ENCODE assay signal across 19 cellular contexts in the genomic region with DNA sequence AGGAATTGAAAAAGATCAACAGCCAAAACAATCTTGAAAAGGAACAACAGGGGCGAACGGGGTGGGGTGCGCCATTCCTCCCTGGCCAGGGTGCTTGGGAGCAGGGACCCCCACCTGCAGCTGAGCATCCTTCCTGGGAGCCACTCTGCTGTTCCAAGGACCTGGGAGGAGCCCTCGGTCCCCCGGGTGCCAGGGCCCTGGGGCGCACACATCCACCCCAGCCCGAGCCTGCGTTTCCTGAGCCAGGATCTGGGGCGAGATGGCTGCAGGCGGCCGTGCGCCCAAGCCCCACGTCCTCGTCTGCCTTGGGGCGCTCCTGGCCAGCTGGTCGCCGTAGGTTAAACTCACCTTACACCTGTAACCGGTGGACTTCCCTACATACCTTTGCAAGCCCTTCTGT.
"Had no signal": no experiment of that assay in that cellular context is flagged by ENCODE, and none has a peak within 500 bp of the region (broad histone marks: within the 10 kb centered on the region; RNA-seq: fewer than 3 reads in every experiment).

No MANE protein-coding gene starts in this region.

- H3K4me3 ChIP-seq: MG63 had no signal

- H3K27me3 ChIP-seq: MG63 had no signal

- DNase-seq: Karpas-422, KG1, MG63, NCI-H1092, NCI-H1105 treated with DMSO at 0.1 percent for 48 hours, NCI-H1417 treated with DMSO at 0.1 percent for 48 hours, NCI-H146, NCI-H1694 treated with DMSO at 0.1 percent for 48 hours, NCI-H1930, NCI-H2081, NCI-H2107, NCI-H2227 treated with DMSO at 0.1 percent for 48 hours, NCI-H524 treated with DMSO at 0.1 percent for 48 hours, NCI-H69, NCI-H774, Right ventricle myocardium superior, RPMI8226, SIG-M5 had no signal

- FAIRE-seq: RCC 7860 had no signal

- H3K9me3 ChIP-seq: MG63 had no signal
